Comparison of ENCODE assay signal across 17 cellular contexts in genomic region chr17:75509528-75510258, GRCh38. TPM values are rescaled to one million over a fixed set of nuclear protein-coding genes. Genes with fewer than 3 reads are reported as not detected.
DNase-seq lines count a peak whose midpoint lies in the region; ATAC-seq and TF ChIP-seq lines count a peak whose summit lies in the region.
"Had no signal": no experiment of that assay in that cellular context is flagged by ENCODE, and none has a peak within 500 bp of the region (broad histone marks: within the 10 kb centered on the region; RNA-seq: fewer than 3 reads in every experiment).

No MANE protein-coding gene starts in this region.

- ATAC-seq in Right ventricle myocardium inferior = peak; percentile 14
- ATAC-seq in thoracic aorta (ENCODE audit: insufficient number of reproducible peaks, low FRiP score, low read depth) = no peak

- DNase-seq in ascending aorta (ENCODE audit: low spot score in 2 of 2) = no peak
- DNase-seq in Right ventricle myocardium inferior (ENCODE audit: missing footprints) = peak; percentile 76
- DNase-seq in thoracic aorta (ENCODE audit: low spot score) = no peak
- DNase-seq in Karpas-422 = no peak
- DNase-seq in NCI-H146 treated with DMSO at 0.1 percent for 48 hours (lab: John Stamatoyannopoulos, UW; ENCODE audit: unreplicated experiment) = no peak
- no peak for DNase-seq in GM13976 (ENCODE audit: low spot score)
- DNase-seq in NCI-H2029 treated with DMSO at 0.1 percent for 48 hours (lab: John Stamatoyannopoulos, UW) = no peak
- DNase-seq: activated CD4-positive, alpha-beta T cell treated with anti-CD3 and anti-CD28 coated beads, Interleukin-2, amount 50 U/mL, for 4 hours; AML-193; H7; NCI-H1105 treated with DMSO at 0.1 percent for 48 hours; NCI-H2227 treated with DMSO at 0.1 percent for 48 hours; retina; SIG-M5; stimulated activated naive CD4-positive, alpha-beta T cell; T-helper 9 cell had no signal

- H3K27me3 ChIP-seq in ascending aorta = no peaks in the 10 kb centered on the region
- H3K27me3 ChIP-seq in muscle layer of colon (ENCODE audit: control insufficient read depth in 1 of 2, insufficient read depth in 2 of 2, low read length in 2 of 2) = no peaks in the 10 kb centered on the region
- no peaks in the 10 kb centered on the region for H3K27me3 ChIP-seq in thoracic aorta (replicated peaks; ENCODE audit: insufficient read depth)
- H3K27me3 ChIP-seq in Karpas-422 (ENCODE audit: low read length) = no peaks in the 10 kb centered on the region

- H3K4me2 ChIP-seq in Karpas-422 (ENCODE audit: low read depth, low read length, poor library complexity, severe bottlenecking) = no peak overlapping the region

- H3K9ac ChIP-seq in muscle layer of colon (ENCODE audit: low read length) = no peak overlapping the region
- H3K9ac ChIP-seq in Karpas-422 (ENCODE audit: low read length) = no peak overlapping the region

- no peaks in the 10 kb centered on the region for H3K79me2 ChIP-seq in Karpas-422 (ENCODE audit: low read length)

- H3K4me3 ChIP-seq in ascending aorta = peak overlapping the region in 1 of 2 donors; percentile 28
- no peak overlapping the region for H3K4me3 ChIP-seq in muscle layer of colon (ENCODE audit: low read depth in 1 of 2, low read length in 2 of 2)
- no peak overlapping the region for H3K4me3 ChIP-seq in thoracic aorta
- no peak overlapping the region for H3K4me3 ChIP-seq in Karpas-422 (ENCODE audit: low read length)

- no peaks in the 10 kb centered on the region for H3K9me2 ChIP-seq in Karpas-422 (replicated peaks; ENCODE audit: insufficient read depth, low read length)

- H2AFZ ChIP-seq in Karpas-422 (ENCODE audit: low read length) = no peak overlapping the region

- H3K27ac ChIP-seq in ascending aorta (peak overlapping the region; percentile 59 to 78), muscle layer of colon (ENCODE audit: low read depth, low read length) (peak overlapping the region; percentile 35), thoracic aorta (peak overlapping the region; percentile 54 to 63), Karpas-422 (ENCODE audit: low read length) (no peak overlapping the region)

- TF ChIP-seq CTCF in ascending aorta (IDR thresholded peaks at IDR 0.05) (no peak), thoracic aorta (IDR thresholded peaks at IDR 0.05) (no peak), GM13976 (IDR thresholded peaks at IDR 0.05; ENCODE audit: borderline replicate concordance, control extremely low read depth, extremely low read depth, insufficient read depth, missing control alignments) (no peak)

- intact Hi-C loops in ascending aorta (cut with DNase I) (loop anchor here (10.0 kb wide), 1 partner anchor 475 kb away; no protein-coding TSS in a partner anchor), Right ventricle myocardium inferior (cut with DNase I) (no loop called here)

- peaks cover 20 to 50% of the 10 kb centered on the region in 2 donors for H3K4me1 ChIP-seq in ascending aorta
- H3K4me1 ChIP-seq in muscle layer of colon (ENCODE audit: insufficient read depth, low read length) = peaks cover 52% of the 10 kb centered on the region
- peaks cover 36 to 66% of the 10 kb centered on the region in 2 donors for H3K4me1 ChIP-seq in thoracic aorta (ENCODE audit: control insufficient read depth in 1 of 2, low read depth in 2 of 2)
- H3K4me1 ChIP-seq in Karpas-422 (ENCODE audit: low read length) = no peaks in the 10 kb centered on the region

- in situ Hi-C loops in GM13976 (cut with MboI; ENCODE audit: low sequenced_read_pairs, unreplicated experiment) = no loop called here

- H3K36me3 ChIP-seq in ascending aorta (peaks cover 24 to 31% of the 10 kb centered on the region in 2 donors), muscle layer of colon (ENCODE audit: insufficient read depth, low read length) (peaks cover 42% of the 10 kb centered on the region), thoracic aorta (peaks cover 19% of the 10 kb centered on the region), Karpas-422 (ENCODE audit: insufficient read depth, low read length) (no peaks in the 10 kb centered on the region)

- H4K20me1 ChIP-seq in Karpas-422 (ENCODE audit: insufficient read depth, low read depth, low read length) = peaks cover under 1% of the 10 kb centered on the region; the same call in 1 of the 2 replicates

- H3K9me3 ChIP-seq in ascending aorta (no peaks in the 10 kb centered on the region), muscle layer of colon (ENCODE audit: low read length) (no peaks in the 10 kb centered on the region), thoracic aorta (no peaks in the 10 kb centered on the region), Karpas-422 (ENCODE audit: low read length) (no peaks in the 10 kb centered on the region)

RNA-seq across cellular contexts. Expression of gene CASKIN2, which starts 5.6 kb away (rescaled TPM):
- total RNA-seq in ascending aorta = 112 TPM
- total RNA-seq in Right ventricle myocardium inferior = 39.1 TPM
- 10 to 100 TPM; 26.0 to 32.4 TPM for total RNA-seq in thoracic aorta
- not detected in 2 replicates for total RNA-seq in Karpas-422 (2014; rRNA removed; shearing (Covaris generic); ENCODE audit: low replicate concordance)

RNA-seq across cellular contexts. Expression of gene TSEN54, which starts 6.6 kb away (rescaled TPM):
- total RNA-seq in ascending aorta (92.7 TPM), Right ventricle myocardium inferior (6.1 TPM), thoracic aorta (10 to 100 TPM; 17.1 to 48.6 TPM)
- 25.5 and 42.8 TPM in 2 replicates for total RNA-seq in Karpas-422 (2014; rRNA removed; shearing (Covaris generic); ENCODE audit: low replicate concordance)

RNA-seq across cellular contexts. Expression of gene LLGL2, which starts 15.8 kb away (rescaled TPM):
- total RNA-seq in ascending aorta = 41.8 TPM
- total RNA-seq in Right ventricle myocardium inferior = 4.1 TPM
- 10 to 100 TPM in 1 of 2 donors, 1 to 10 TPM in 1; 6.4 to 20.0 TPM for total RNA-seq in thoracic aorta
- 6.1 and 7.6 TPM in 2 replicates for total RNA-seq in Karpas-422 (2014; rRNA removed; shearing (Covaris generic); ENCODE audit: low replicate concordance)

RNA-seq across cellular contexts. Expression of gene TMEM94, which starts 53.3 kb away (rescaled TPM):
- total RNA-seq in ascending aorta = 125 TPM
- total RNA-seq in Right ventricle myocardium inferior = 50.3 TPM
- 10 to 100 TPM; 57.1 to 83.4 TPM for total RNA-seq in thoracic aorta
- 20.5 and 20.7 TPM in 2 replicates for total RNA-seq in Karpas-422 (2014; rRNA removed; shearing (Covaris generic); ENCODE audit: low replicate concordance)

Comparison
In these comparisons a context has a peak if more than half of its experiments do, and no peak if none do; other contexts are left out.
1. RNA of gene CASKIN2, which starts 5.6 kb away (total RNA-seq): 112 TPM in ascending aorta (single experiment), 39.1 TPM in Right ventricle myocardium inferior (single experiment) and 26.0 to 32.4 TPM in thoracic aorta; not detected in Karpas-422; every median in the first group is over 10 times any median in the second.